Comparison of ENCODE assay signal across 29 cellular contexts in genomic region chr7:209846-210245, GRCh38. TPM values are rescaled to one million over a fixed set of nuclear protein-coding genes. Genes with fewer than 3 reads are reported as not detected.
A peak's percentile ranks its signal among the peaks of the same experiment; 100 is the strongest.
DNase-seq lines count a peak whose midpoint lies in the region; ATAC-seq and TF ChIP-seq lines count a peak whose summit lies in the region.
"Had no signal": no experiment of that assay in that cellular context is flagged by ENCODE, and none has a peak within 500 bp of the region (broad histone marks: within the 10 kb centered on the region; RNA-seq: fewer than 3 reads in every experiment).

No MANE protein-coding gene starts in this region.

- H3K27me3 Mint-ChIP-seq in CD14-positive monocyte (ENCODE audit: low read depth in 3 of 3), result peaks cover under 1 to 2% (median 1%) of the 10 kb centered on the region in 3 donors
- H3K27me3 Mint-ChIP-seq in osteocyte (ENCODE audit: unreplicated experiment), result no peaks in the 10 kb centered on the region
- H3K27me3 Mint-ChIP-seq: activated B cell treated with CpG ODN at 0.5 μM for 24 hours; activated naive CD8-positive, alpha-beta T cell; activated T-cell treated with anti-CD3 and anti-CD28 coated beads, Interleukin-2, amount 50 U/mL, for 24 hours; progenitor cell of endocrine pancreas; stimulated activated naive CD8-positive, alpha-beta T cell treated with anti-CD3 and anti-CD28 coated beads, Interleukin-15, Interleukin-2, amounts not matched to agents 100 ng/mL and 50 ng/mL, for 24 hours had no signal

- no peak for ATAC-seq in HG02885 (IDR thresholded peaks at IDR 0.05; ENCODE audit: poor library complexity, unreplicated experiment)
- ATAC-seq: right lobe of liver had no signal

- peak; percentile 82 for DNase-seq in CD14-positive monocyte (ENCODE audit: low spot score)
- DNase-seq in NB4 (ENCODE audit: low read depth), result peak; percentile 53
- peak; percentile 30 for DNase-seq in fibroblast of villous mesenchyme (ENCODE audit: low read depth)
- no peak for DNase-seq in osteocyte (ENCODE audit: extremely low spot score, unreplicated experiment)
- DNase-seq in NCI-H1930 (lab: John Stamatoyannopoulos, UW), result no peak
- no peak for DNase-seq in hypothalamus (lab: John Stamatoyannopoulos, UW)
- DNase-seq: activated B cell treated with CpG ODN at 0.5 μM for 24 hours; activated effector memory CD4-positive, alpha-beta T cell treated with anti-CD3 and anti-CD28 coated beads, Interleukin-2, amount 50 U/mL, for 16 hours; activated T-cell treated with anti-CD3 and anti-CD28 coated beads, Interleukin-2, amount 50 U/mL, for 24 hours; colonic mucosa; erythroblast; GOT3; head of caudate nucleus; NCI-H1092; NCI-H1694 treated with DMSO at 0.1 percent for 48 hours; NCI-H446 treated with DMSO at 0.1 percent for 48 hours; NCI-H774; right lobe of liver; RPMI8226; stimulated activated CD8-positive, alpha-beta memory T cell treated with anti-CD3 and anti-CD28 coated beads, Interleukin-4, amount 100 ng/mL, for 48 hours; T-helper 1 cell had no signal

- H3K9me3 Mint-ChIP-seq in CD14-positive monocyte, result peaks cover 0 to 17% (median 5%) of the 10 kb centered on the region in 7 donors
- no peaks in the 10 kb centered on the region for H3K9me3 Mint-ChIP-seq in osteocyte (ENCODE audit: unreplicated experiment)
- H3K9me3 Mint-ChIP-seq: activated B cell treated with CpG ODN at 0.5 μM for 24 hours; activated T-cell treated with anti-CD3 and anti-CD28 coated beads, Interleukin-2, amount 50 U/mL, for 24 hours; neural crest cell; stimulated activated naive CD8-positive, alpha-beta T cell treated with anti-CD3 and anti-CD28 coated beads, Interleukin-15, Interleukin-2, amounts not matched to agents 100 ng/mL and 50 ng/mL, for 24 hours had no signal

- H3K27ac Mint-ChIP-seq in CD14-positive monocyte (peak overlapping the region in 5 of 7 donors; percentile 54 to 82 (median 80)), osteocyte (ENCODE audit: unreplicated experiment) (peak overlapping the region; percentile 34)
- H3K27ac Mint-ChIP-seq: activated B cell treated with CpG ODN at 0.5 μM for 24 hours; activated naive CD8-positive, alpha-beta T cell; activated T-cell treated with anti-CD3 and anti-CD28 coated beads, Interleukin-2, amount 50 U/mL, for 24 hours; progenitor cell of endocrine pancreas; stimulated activated naive CD8-positive, alpha-beta T cell treated with anti-CD3 and anti-CD28 coated beads, Interleukin-15, Interleukin-2, amounts not matched to agents 100 ng/mL and 50 ng/mL, for 24 hours had no signal

- peaks cover 23% of the 10 kb centered on the region for H3K4me1 Mint-ChIP-seq in CD14-positive monocyte
- H3K4me1 Mint-ChIP-seq in osteocyte (ENCODE audit: unreplicated experiment), result peaks cover 25% of the 10 kb centered on the region
- H3K4me1 Mint-ChIP-seq: activated B cell treated with CpG ODN at 0.5 μM for 24 hours, neural crest cell had no signal

- H3K4me3 ChIP-seq in NB4 (ENCODE audit: low read depth, low read length), result no peak overlapping the region
- no peak overlapping the region for H3K4me3 ChIP-seq in fibroblast of villous mesenchyme (ENCODE audit: low read depth, low read length)
- H3K4me3 ChIP-seq: colonic mucosa, right lobe of liver, SK-N-MC, thoracic aorta, vagina had no signal

- no peak for TF ChIP-seq POLR2A in NB4 (IDR thresholded peaks at IDR 0.05; ENCODE audit: extremely low read depth, insufficient read length)

- TF ChIP-seq CTCF in CD14-positive monocyte (IDR thresholded peaks at IDR 0.05), result no peak
- no peak for TF ChIP-seq CTCF in NB4 (IDR thresholded peaks at IDR 0.05; ENCODE audit: low read depth, low read length)
- TF ChIP-seq CTCF in fibroblast of villous mesenchyme (IDR thresholded peaks at IDR 0.05; ENCODE audit: insufficient read depth, low read depth, low read length), result no peak
- no peak for TF ChIP-seq CTCF in osteocyte (IDR thresholded peaks at IDR 0.05)

- H3K36me3 Mint-ChIP-seq in CD14-positive monocyte (peaks cover 57 to 81% of the 10 kb centered on the region in 2 donors), osteocyte (ENCODE audit: unreplicated experiment) (peaks cover 29% of the 10 kb centered on the region)
- H3K36me3 Mint-ChIP-seq: activated naive CD8-positive, alpha-beta T cell had no signal

- H3K4me3 Mint-ChIP-seq in CD14-positive monocyte (peak overlapping the region in 1 of 2 donors; percentile 53), osteocyte (ENCODE audit: unreplicated experiment) (no peak overlapping the region)
- H3K4me3 Mint-ChIP-seq: activated B cell treated with CpG ODN at 0.5 μM for 24 hours; activated naive CD8-positive, alpha-beta T cell; activated T-cell treated with anti-CD3 and anti-CD28 coated beads, Interleukin-2, amount 50 U/mL, for 24 hours; neural crest cell; stimulated activated naive CD8-positive, alpha-beta T cell treated with anti-CD3 and anti-CD28 coated beads, Interleukin-15, Interleukin-2, amounts not matched to agents 100 ng/mL and 50 ng/mL, for 24 hours had no signal

- intact Hi-C loops in CD14-positive monocyte (cut with micrococcal nuclease), result no loop called here

RNA-seq across cellular contexts. Expression of gene FAM20C, which starts 17.5 kb away (rescaled TPM):
- polyA plus RNA-seq in CD14-positive monocyte, result 1 to 10 TPM; 1.2 to 1.5 TPM
- 16.8 and 33.2 TPM in 2 replicates for total RNA-seq in fibroblast of villous mesenchyme
- total RNA-seq in osteocyte, result 132 and 143 TPM in 2 replicates

Comparison
In these comparisons a context has a peak if more than half of its experiments do, and no peak if none do; other contexts are left out.
1. DNase-seq: peak in CD14-positive monocyte (single experiment), NB4 (single experiment) and fibroblast of villous mesenchyme (single experiment); none in osteocyte (single experiment), NCI-H1930 (0 of 2) and hypothalamus (0 of 51).